33 cellular contexts compared by ENCODE assay signal in genomic region chr16:1950047-1950446, GRCh38. TPM values are rescaled to one million over a fixed set of nuclear protein-coding genes. Genes with fewer than 3 reads are reported as not detected.
A peak's percentile ranks its signal among the peaks of the same experiment; 100 is the strongest.
DNase-seq lines count a peak whose midpoint lies in the region; ATAC-seq, FAIRE-seq and TF ChIP-seq lines count a peak whose summit lies in the region.
"Had no signal": no experiment of that assay in that cellular context is flagged by ENCODE, and none has a peak within 500 bp of the region (broad histone marks: within the 10 kb centered on the region; RNA-seq: fewer than 3 reads in every experiment).

No MANE protein-coding gene starts in this region.

- TF ChIP-seq POLR2A in lower leg skin (IDR thresholded peaks at IDR 0.05), result no peak

- WGBS in lower leg skin, 2 donors, result 34 to 35% methylated on average over 7 of the region's 7 CpGs
- 51 to 75% (median 70%) methylated on average over 5 to 7 of the region's 7 CpGs for WGBS in small intestine, 3 donors

- H3K36me3 ChIP-seq in cardiac muscle cell (no peaks in the 10 kb centered on the region), lower lobe of right lung (no peaks in the 10 kb centered on the region), left lung (no peaks in the 10 kb centered on the region), small intestine (ENCODE audit: control insufficient read depth in 2 of 2, insufficient read depth in 2 of 2, low read length in 2 of 2) (no peaks in the 10 kb centered on the region)
- H3K36me3 ChIP-seq: upper lobe of right lung had no signal

- no peaks in the 10 kb centered on the region for H3K27me3 ChIP-seq in cardiac muscle cell
- H3K27me3 ChIP-seq in lower lobe of right lung (ENCODE audit: low read depth), result no peaks in the 10 kb centered on the region
- H3K27me3 ChIP-seq in left lung, result no peaks in the 10 kb centered on the region
- H3K27me3 ChIP-seq in small intestine (ENCODE audit: control insufficient read depth in 2 of 2, insufficient read depth in 2 of 2, low read length in 2 of 2), result no peaks in the 10 kb centered on the region
- H3K27me3 ChIP-seq: upper lobe of right lung had no signal

- DNase-seq in DMS 273 (lab: John Stamatoyannopoulos, UW; ENCODE audit: unreplicated experiment) (peak; percentile 45), DMS 273 treated with DMSO at 0.1 percent for 48 hours (lab: John Stamatoyannopoulos, UW) (no peak), cardiac muscle cell (ENCODE audit: low read depth in 1 of 2, low spot score in 1 of 2) (no peak), lower lobe of right lung (peak; percentile 32), lower leg skin (ENCODE audit: low spot score in 2 of 2) (no peak), left lung (no peak), small intestine (no peak)
- DNase-seq in NK-92 treated with Interleukin-12 subunit alpha and Interleukin-12 subunit beta, amount 100 ng/mL, for 24 hours (lab: John Stamatoyannopoulos, UW), result no peak
- DNase-seq: activated CD4-positive, alpha-beta T cell treated with anti-CD3 and anti-CD28 coated beads for 36 hours; activated CD8-positive, alpha-beta memory T cell treated with anti-CD3 and anti-CD28 coated beads for 24 hours; activated effector memory CD4-positive, alpha-beta T cell treated with Interleukin-2 at 50 U/mL for 16 hours; CD4-positive, CD25-positive, alpha-beta regulatory T cell; GOT3; head of caudate nucleus; left cardiac atrium; midbrain; NCI-H146; NCI-H2107; NCI-H446; NCI-H82; retina; stimulated activated CD4-positive, alpha-beta T cell treated with anti-CD3 and anti-CD28 coated beads, Interleukin-4, amount 100 ng/mL, for 4 hours; substantia nigra; T-helper 2 cell; upper lobe of right lung had no signal

- intact Hi-C loops in lower lobe of right lung (cut with DNase I), result no loop called here
- intact Hi-C loops in lower leg skin (cut with DNase I; ENCODE audit: low total_unique reads), result loop anchor here (2.0 kb wide), 1 partner anchor 39 kb away; no protein-coding TSS in a partner anchor
- intact Hi-C loops in left lung (cut with DNase I), result no loop called here

- H3K4me3 ChIP-seq in cardiac muscle cell (no peak overlapping the region), lower lobe of right lung (no peak overlapping the region), lower leg skin (ENCODE audit: low read depth, poor library complexity, severe bottlenecking) (no peak overlapping the region), left lung (no peak overlapping the region), small intestine (ENCODE audit: low read depth in 1 of 2, low read length in 2 of 2) (no peak overlapping the region)
- H3K4me3 ChIP-seq: upper lobe of right lung had no signal

- no peak for FAIRE-seq in small intestine (lab: Jason Lieb, UNC)
- FAIRE-seq: astrocyte, D721Med had no signal

- TF ChIP-seq CTCF in cardiac muscle cell (IDR thresholded peaks at IDR 0.05; ENCODE audit: low read depth, low read length) (no peak), lower lobe of right lung (IDR thresholded peaks at IDR 0.05) (no peak), lower leg skin (IDR thresholded peaks at IDR 0.05) (no peak), left lung (IDR thresholded peaks at IDR 0.05) (no peak)

- no peak for ATAC-seq in lower lobe of right lung
- no peak for ATAC-seq in left lung
- ATAC-seq: activated CD4-positive, alpha-beta T cell treated with anti-CD3 and anti-CD28 coated beads for 36 hours; natural killer cell treated with Interleukin-12 subunit alpha and Interleukin-12 subunit beta and Interleukin-15 and Interleukin-18, amount 100 ng/mL, for 72 hours; SK-N-SH treated with all-trans-retinoic acid at 6 μM for 48 hours; stimulated activated memory B cell treated with anti-CD40 and anti-IgM and Interleukin-4, amounts not matched to agents 10 μg/mL and 1 μg/mL and 100 μg/mL, for 72 hours; upper lobe of right lung had no signal

- H3K4me1 ChIP-seq in cardiac muscle cell (ENCODE audit: low read depth) (peaks cover 7% of the 10 kb centered on the region), lower lobe of right lung (no peaks in the 10 kb centered on the region), left lung (no peaks in the 10 kb centered on the region), small intestine (ENCODE audit: control insufficient read depth in 2 of 2, insufficient read depth in 1 of 2, low read depth in 1 of 2, low read length in 1 of 2) (no peaks in the 10 kb centered on the region)
- H3K4me1 ChIP-seq: upper lobe of right lung had no signal

- H3K27ac ChIP-seq in cardiac muscle cell, result peak overlapping the region; percentile 52
- no peak overlapping the region for H3K27ac ChIP-seq in lower lobe of right lung
- no peak overlapping the region for H3K27ac ChIP-seq in left lung
- no peak overlapping the region for H3K27ac ChIP-seq in small intestine (ENCODE audit: low read depth in 1 of 2, low read length in 1 of 2)
- H3K27ac ChIP-seq: 22Rv1, upper lobe of right lung had no signal

- no peaks in the 10 kb centered on the region for H3K9me3 ChIP-seq in cardiac muscle cell (ENCODE audit: low read depth)
- H3K9me3 ChIP-seq in lower lobe of right lung, result no peaks in the 10 kb centered on the region
- no peaks in the 10 kb centered on the region for H3K9me3 ChIP-seq in left lung
- H3K9me3 ChIP-seq in small intestine (ENCODE audit: control insufficient read depth, low read depth), result no peaks in the 10 kb centered on the region
- H3K9me3 ChIP-seq: upper lobe of right lung had no signal

RNA-seq across cellular contexts. Expression of gene RPL3L, which starts 4.4 kb away (rescaled TPM):
- total RNA-seq in cardiac muscle cell, result not detected in 2 replicates
- 0.07 and 0.28 TPM in 2 replicates for polyA plus RNA-seq in cardiac muscle cell
- not detected for total RNA-seq in lower lobe of right lung
- 1 to 10 TPM in 1 of 4 donors, not detected in 3; 1.6 TPM for total RNA-seq in lower leg skin
- under 1 TPM in 1 of 2 donors, not detected in 1; 0.13 TPM for total RNA-seq in left lung
- 1 to 10 TPM in 1 of 3 donors, under 1 TPM in 1, not detected in 1; 0.67 to 1.1 TPM for polyA plus RNA-seq in small intestine
- total RNA-seq: activated CD4-positive, alpha-beta T cell treated with anti-CD3 and anti-CD28 coated beads for 36 hours; astrocyte; CD4-positive, CD25-positive, alpha-beta regulatory T cell; LHCN-M2; upper lobe of right lung had no signal
- polyA plus RNA-seq: CD4-positive, CD25-positive, alpha-beta regulatory T cell had no signal

RNA-seq across cellular contexts. Expression of gene MSRB1, which starts 7.0 kb away (rescaled TPM):
- total RNA-seq in cardiac muscle cell (13.6 and 22.4 TPM in 2 replicates), lower lobe of right lung (35.1 TPM), lower leg skin (10 to 100 TPM; 18.7 to 44.3 (median 31.7) TPM), left lung (10 to 100 TPM; 26.1 to 66.7 TPM)
- polyA plus RNA-seq in cardiac muscle cell (27.8 and 35.1 TPM in 2 replicates), small intestine (100 to 1,000 TPM in 1 of 3 donors, 10 to 100 TPM in 2; 50.6 to 105 (median 59.2) TPM)

RNA-seq across cellular contexts. Expression of gene NDUFB10, which starts 9.3 kb away (rescaled TPM):
- total RNA-seq in cardiac muscle cell (291 and 575 TPM in 2 replicates), lower lobe of right lung (85.8 TPM), lower leg skin (100 to 1,000 TPM; 183 to 245 (median 217) TPM), left lung (100 to 1,000 TPM in 1 of 2 donors, 10 to 100 TPM in 1; 97.8 to 102 TPM)
- polyA plus RNA-seq in cardiac muscle cell (485 and 518 TPM in 2 replicates), small intestine (100 to 1,000 TPM; 329 to 544 (median 423) TPM)

RNA-seq across cellular contexts. Expression of gene RPS2, which starts 14.6 kb away (rescaled TPM):
- total RNA-seq in cardiac muscle cell (2,958 and 3,550 TPM in 2 replicates), lower lobe of right lung (1,721 TPM), lower leg skin (1,000 to 10,000 TPM; 2,603 to 4,441 (median 3,196) TPM), left lung (1,000 to 10,000 TPM; 1,832 to 2,162 TPM)
- polyA plus RNA-seq in cardiac muscle cell (2,155 and 2,484 TPM in 2 replicates), small intestine (1,000 to 10,000 TPM; 1,075 to 4,112 (median 2,213) TPM)

RNA-seq across cellular contexts. Expression of gene RNF151, which starts 16.6 kb away (rescaled TPM):
- total RNA-seq in cardiac muscle cell (0.21 TPM in 1 of 2 replicates, not detected in the other), lower lobe of right lung (not detected), lower leg skin (not detected), left lung (not detected)
- polyA plus RNA-seq in cardiac muscle cell (0.38 and 0.54 TPM in 2 replicates), small intestine (under 1 TPM in 1 of 3 donors, not detected in 2; 0.18 TPM)
- total RNA-seq: activated CD4-positive, alpha-beta T cell treated with anti-CD3 and anti-CD28 coated beads for 36 hours; astrocyte; CD4-positive, CD25-positive, alpha-beta regulatory T cell; cerebellum; left cardiac atrium; LHCN-M2; natural killer cell treated with Interleukin-12 subunit alpha and Interleukin-12 subunit beta and Interleukin-15 and Interleukin-18, amount 100 ng/mL, for 72 hours; upper lobe of right lung had no signal
- polyA plus RNA-seq: CD4-positive, CD25-positive, alpha-beta regulatory T cell had no signal

Comparison
In these comparisons a context has a peak if more than half of its experiments do, and no peak if none do; other contexts are left out.
1. DNase-seq: peak in DMS 273 (single experiment) and lower lobe of right lung (single experiment); none in DMS 273 treated with DMSO at 0.1 percent for 48 hours (single experiment), cardiac muscle cell (0 of 2), NK-92 treated with Interleukin-12 subunit alpha and Interleukin-12 subunit beta, amount 100 ng/mL, for 24 hours (single experiment), lower leg skin (0 of 2), left lung (0 of 2) and small intestine (single experiment).